ENCODE assay signal across 16 cellular contexts in genomic region chr3:172885704-172886103, GRCh38.
DNase-seq lines count a peak whose midpoint lies in the region; ATAC-seq and TF ChIP-seq lines count a peak whose summit lies in the region.
"Had no signal": no experiment of that assay in that cellular context is flagged by ENCODE, and none has a peak within 500 bp of the region (broad histone marks: within the 10 kb centered on the region; RNA-seq: fewer than 3 reads in every experiment).

No MANE protein-coding gene starts in this region.

- H3K36me3 ChIP-seq in mammary epithelial cell (ENCODE audit: insufficient read depth, low read length), result no peaks in the 10 kb centered on the region
- H3K36me3 ChIP-seq in breast epithelium, result no peaks in the 10 kb centered on the region
- H3K36me3 ChIP-seq: BE2C had no signal

- POLR2A ChIA-PET in activated CD4-positive, alpha-beta memory T cell treated with anti-CD3 and anti-CD28 coated beads, Interleukin-2, amount 10 ng/mL, durations not matched to agents 7 days and 5 days (lab: Charles Lee), result no interaction called here

- in situ Hi-C loops in mammary epithelial cell (cut with MboI; ENCODE audit: low sequenced_read_pairs in 2 of 2) (no loop called here), SK-MEL-5 (cut with HindIII; ENCODE audit: low pct_unique_long_range_greater_than_20kb, low sequenced_read_pairs) (no loop called here)

- H3K4me1 ChIP-seq in mammary epithelial cell (ENCODE audit: insufficient read depth, low read length) (no peaks in the 10 kb centered on the region), breast epithelium (no peaks in the 10 kb centered on the region)
- H3K4me1 ChIP-seq: A549, BE2C, Caco-2 had no signal

- H3K9me3 ChIP-seq in mammary epithelial cell (replicated peaks; ENCODE audit: insufficient read depth, low read length), result no peaks in the 10 kb centered on the region
- H3K9me3 ChIP-seq in breast epithelium, result peaks cover 0 to 5% of the 10 kb centered on the region in 2 donors
- H3K9me3 ChIP-seq: A549, BE2C, Caco-2 had no signal

- H3K4me3 Mint-ChIP-seq in activated CD4-positive, alpha-beta memory T cell treated with anti-CD3 and anti-CD28 coated beads, Interleukin-2, amount 10 ng/mL, durations not matched to agents 7 days and 5 days, result no peak overlapping the region
- H3K4me3 Mint-ChIP-seq: CD14-positive monocyte; CD8-positive, alpha-beta T cell; GM23338 had no signal

- no peak overlapping the region for H3K4me2 ChIP-seq in mammary epithelial cell (ENCODE audit: insufficient read depth, low read depth, low read length)
- H3K4me2 ChIP-seq: A549, GM23338 had no signal

- intact Hi-C loops in mammary epithelial cell (cut with micrococcal nuclease), result no loop called here
- intact Hi-C loops in breast epithelium (cut with DNase I; ENCODE audit: low total_unique reads), result no loop called here

- H3K27ac ChIP-seq in mammary epithelial cell (ENCODE audit: insufficient read depth, low read depth, low read length), result no peak overlapping the region
- no peak overlapping the region for H3K27ac ChIP-seq in breast epithelium
- H3K27ac ChIP-seq: A549 had no signal

- dilution Hi-C loops in mammary epithelial cell (cut with HindIII; ENCODE audit: low sequenced_read_pairs), result no loop called here

- H3K9me3 Mint-ChIP-seq in activated CD4-positive, alpha-beta memory T cell treated with anti-CD3 and anti-CD28 coated beads, Interleukin-2, amount 10 ng/mL, durations not matched to agents 7 days and 5 days, result no peaks in the 10 kb centered on the region

- no peaks in the 10 kb centered on the region for H4K20me1 ChIP-seq in mammary epithelial cell (ENCODE audit: insufficient read depth, low read length)

- no peak overlapping the region for H3K4me3 ChIP-seq in mammary epithelial cell (replicated peaks in 1 of 3; ENCODE audit: insufficient read depth in 1 of 3, low read depth in 2 of 3, low read length in 3 of 3)
- no peak overlapping the region for H3K4me3 ChIP-seq in breast epithelium
- H3K4me3 ChIP-seq: A549, GM12878, GM23338 had no signal

- no peak for TF ChIP-seq CTCF in mammary epithelial cell (conservative IDR thresholded peaks at IDR 0.05 in 1 of 2, IDR thresholded peaks at IDR 0.05 in 1 of 2; ENCODE audit: extremely low read depth in 1 of 2, insufficient read depth in 1 of 2, low read depth in 1 of 2, low read length in 2 of 2)
- no peak for TF ChIP-seq CTCF in breast epithelium (IDR thresholded peaks at IDR 0.05)

- BruUV-seq in mammary epithelial cell (replicated peaks; lab: Mats Ljungman, UMichigan), result no TSS peak

- H3K27me3 ChIP-seq in mammary epithelial cell (ENCODE audit: insufficient read depth, low read length) (no peaks in the 10 kb centered on the region), breast epithelium (no peaks in the 10 kb centered on the region)
- H3K27me3 ChIP-seq: BE2C had no signal

- no peaks in the 10 kb centered on the region for H3K79me2 ChIP-seq in mammary epithelial cell (ENCODE audit: insufficient read depth, low read length)

- 20% methylated on average over 2 of the region's 2 CpGs for WGBS in mammary epithelial cell (ENCODE audit: low coverage, missing lambda C conversion rate)

- DNase-seq in mammary epithelial cell (peak; percentile 4), breast epithelium (ENCODE audit: low spot score in 2 of 2) (no peak), HT-29 (ENCODE audit: low spot score) (peak; percentile 9), SK-MEL-5 (ENCODE audit: low read depth, low spot score) (peak; percentile 64), hepatic stellate cell (ENCODE audit: low spot score) (no peak)
- no peak for DNase-seq in activated CD4-positive, alpha-beta memory T cell treated with anti-CD3 and anti-CD28 coated beads, Interleukin-2, amount 10 ng/mL, durations not matched to agents 7 days and 5 days
- DNase-seq: BE2C; Caco-2; CD8-positive, alpha-beta T cell; DMS79; H7 had no signal

- ATAC-seq in GM18519 (IDR thresholded peaks at IDR 0.05; ENCODE audit: low FRiP score, unreplicated experiment), result no peak
- ATAC-seq: A549; CD8-positive, alpha-beta T cell; GM12878; GM23338 had no signal

- no peaks in the 10 kb centered on the region for H3K36me3 Mint-ChIP-seq in activated CD4-positive, alpha-beta memory T cell treated with anti-CD3 and anti-CD28 coated beads, Interleukin-2, amount 10 ng/mL, durations not matched to agents 7 days and 5 days (ENCODE audit: low read depth)
- H3K36me3 Mint-ChIP-seq: CD14-positive monocyte; CD8-positive, alpha-beta T cell had no signal

- no peaks in the 10 kb centered on the region for H3K27me3 Mint-ChIP-seq in activated CD4-positive, alpha-beta memory T cell treated with anti-CD3 and anti-CD28 coated beads, Interleukin-2, amount 10 ng/mL, durations not matched to agents 7 days and 5 days

- no peak overlapping the region for H3K27ac Mint-ChIP-seq in activated CD4-positive, alpha-beta memory T cell treated with anti-CD3 and anti-CD28 coated beads, Interleukin-2, amount 10 ng/mL, durations not matched to agents 7 days and 5 days
- H3K27ac Mint-ChIP-seq: CD14-positive monocyte; CD8-positive, alpha-beta T cell; GM23338 had no signal

- H2AFZ ChIP-seq in mammary epithelial cell (ENCODE audit: low read depth, low read length), result no peak overlapping the region
- H2AFZ ChIP-seq: GM23338 had no signal

- no peak overlapping the region for H3K9ac ChIP-seq in mammary epithelial cell (ENCODE audit: insufficient read depth, low read length)

- H3K4me1 Mint-ChIP-seq in activated CD4-positive, alpha-beta memory T cell treated with anti-CD3 and anti-CD28 coated beads, Interleukin-2, amount 10 ng/mL, durations not matched to agents 7 days and 5 days, result no peaks in the 10 kb centered on the region
- H3K4me1 Mint-ChIP-seq: CD14-positive monocyte, GM23338 had no signal

- CTCF ChIA-PET in mammary epithelial cell (lab: Charles Lee; ENCODE audit: low non-redundant PET), result no interaction called here
- CTCF ChIA-PET in activated CD4-positive, alpha-beta memory T cell treated with anti-CD3 and anti-CD28 coated beads, Interleukin-2, amount 10 ng/mL, durations not matched to agents 7 days and 5 days (lab: Charles Lee), result no interaction called here

- no peak for TF ChIP-seq POLR2A in breast epithelium (IDR thresholded peaks at IDR 0.05)

Comparison
In these comparisons a context has a peak if more than half of its experiments do, and no peak if none do; other contexts are left out.
1. DNase-seq: peak in mammary epithelial cell (single experiment), HT-29 (single experiment) and SK-MEL-5 (single experiment); none in breast epithelium (0 of 2), hepatic stellate cell (single experiment) and activated CD4-positive, alpha-beta memory T cell treated with anti-CD3 and anti-CD28 coated beads, Interleukin-2, amount 10 ng/mL, durations not matched to agents 7 days and 5 days (single experiment).